ENCODE assay signal across 18 cellular contexts in the genomic region with DNA sequence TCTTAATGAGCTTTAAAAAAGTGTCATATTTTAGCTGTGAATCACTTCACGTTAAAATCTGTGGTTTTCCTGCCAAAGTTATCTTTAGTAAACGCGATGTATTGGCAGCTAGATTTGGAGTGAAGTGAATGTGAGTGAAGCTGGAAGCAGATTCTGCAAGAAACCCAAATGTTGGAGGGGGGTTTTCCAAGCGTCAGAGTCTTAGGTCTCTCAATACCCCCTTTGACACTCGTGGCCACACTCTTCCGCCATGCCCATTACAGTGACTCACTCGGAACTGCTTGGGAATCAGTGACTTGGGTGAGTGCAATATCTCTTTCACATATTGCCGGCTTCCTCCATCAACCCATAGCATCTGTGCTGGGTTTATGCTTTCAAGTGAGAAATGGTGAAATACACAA. TPM values are rescaled to one million over a fixed set of nuclear protein-coding genes. Genes with fewer than 3 reads are reported as not detected.
A peak's percentile ranks its signal among the peaks of the same experiment; 100 is the strongest.
DNase-seq lines count a peak whose midpoint lies in the region; ATAC-seq and TF ChIP-seq lines count a peak whose summit lies in the region.
"Had no signal": no experiment of that assay in that cellular context is flagged by ENCODE, and none has a peak within 500 bp of the region (broad histone marks: within the 10 kb centered on the region; RNA-seq: fewer than 3 reads in every experiment).

No MANE protein-coding gene starts in this region.

- WGBS in upper lobe of left lung, 2 donors = 72 to 73% methylated on average over 8 of the region's 8 CpGs

- peaks cover 2% of the 10 kb centered on the region for H3K27me3 Mint-ChIP-seq in endothelial cell (ENCODE audit: unreplicated experiment)

- no peaks in the 10 kb centered on the region for H3K36me3 ChIP-seq in upper lobe of left lung
- H3K36me3 ChIP-seq: stomach had no signal

- H3K36me3 Mint-ChIP-seq in endothelial cell (ENCODE audit: low read depth, unreplicated experiment) = peaks cover 13% of the 10 kb centered on the region

- H3K4me1 ChIP-seq in upper lobe of left lung = no peaks in the 10 kb centered on the region

- H3K4me3 ChIP-seq in choroid plexus epithelial cell (ENCODE audit: low read depth, low read length) (no peak overlapping the region), upper lobe of left lung (no peak overlapping the region)
- H3K4me3 ChIP-seq: stomach had no signal

- no peaks in the 10 kb centered on the region for H3K27me3 ChIP-seq in upper lobe of left lung

- no peaks in the 10 kb centered on the region for H3K9me3 ChIP-seq in upper lobe of left lung
- H3K9me3 ChIP-seq: stomach had no signal

- H3K9me3 Mint-ChIP-seq in endothelial cell (ENCODE audit: unreplicated experiment) = no peaks in the 10 kb centered on the region

- no peak overlapping the region for H3K4me3 Mint-ChIP-seq in endothelial cell (ENCODE audit: unreplicated experiment)

- no peak overlapping the region for H3K27ac ChIP-seq in upper lobe of left lung
- H3K27ac ChIP-seq: C4-2B, stomach had no signal

- TF ChIP-seq POLR2A in upper lobe of left lung (IDR thresholded peaks at IDR 0.05) = no peak

- DNase-seq in ELR (ENCODE audit: low read depth) (peak; percentile 79), RPMI7951 (ENCODE audit: low read depth) (peak; percentile 85), choroid plexus epithelial cell (ENCODE audit: low read depth) (peak; percentile 46), non-pigmented ciliary epithelial cell (ENCODE audit: low read depth) (peak; percentile 24), upper lobe of left lung (no peak), NCI-H345 (lab: John Stamatoyannopoulos, UW) (no peak), endothelial cell (ENCODE audit: low spot score) (no peak)
- DNase-seq: activated CD4-positive, alpha-beta T cell treated with anti-CD3 and anti-CD28 coated beads for 48 hours; activated T-cell treated with anti-CD3 and anti-CD28 coated beads, Interleukin-2, amount 50 U/mL, for 1 hour; cerebellar nuclear complex; DMS79; KG1; left cardiac atrium; stimulated activated CD4-positive, alpha-beta T cell treated with anti-CD3 and anti-CD28 coated beads, Interleukin-12 subunit alpha, Interleukin-12 subunit beta, amount 100 ng/mL, for 4 hours; stomach; T-helper 2 cell had no signal

- TF ChIP-seq CTCF in choroid plexus epithelial cell (conservative IDR thresholded peaks at IDR 0.05; ENCODE audit: low read depth, low read length) = no peak
- no peak for TF ChIP-seq CTCF in upper lobe of left lung (IDR thresholded peaks at IDR 0.05)
- no peak for TF ChIP-seq CTCF in endothelial cell (IDR thresholded peaks at IDR 0.05; ENCODE audit: unreplicated experiment)

- TF ChIP-seq EP300 in upper lobe of left lung (IDR thresholded peaks at IDR 0.05) = no peak

- H3K27ac Mint-ChIP-seq in endothelial cell (ENCODE audit: unreplicated experiment) = no peak overlapping the region

- ATAC-seq in upper lobe of left lung (ENCODE audit: low FRiP score in 2 of 2) (no peak), HG03342 (IDR thresholded peaks at IDR 0.05; ENCODE audit: unreplicated experiment) (no peak)
- ATAC-seq: left cardiac atrium had no signal

- peaks cover 11% of the 10 kb centered on the region for H3K4me1 Mint-ChIP-seq in endothelial cell (ENCODE audit: unreplicated experiment)

RNA-seq across cellular contexts. Expression of a gene that starts 17.5 kb away (rescaled TPM):
- total RNA-seq in RPMI7951 (2014; rRNA removed; shearing (Covaris generic)) = 0.39 and 0.72 TPM in 2 replicates
- total RNA-seq in upper lobe of left lung (under 1 TPM in 5 of 6 donors, not detected in 1; under 0.01 to 0.71 (median 0.09) TPM), endothelial cell (ENCODE audit: unreplicated experiment) (7.3 TPM)

Comparison
In these comparisons a context has a peak if more than half of its experiments do, and no peak if none do; other contexts are left out.
1. DNase-seq: peak in ELR (single experiment), RPMI7951 (single experiment), choroid plexus epithelial cell (single experiment) and non-pigmented ciliary epithelial cell (single experiment); none in upper lobe of left lung (0 of 2), NCI-H345 (single experiment) and endothelial cell (single experiment).